Comparison of ENCODE assay signal across 8 cellular contexts in the genomic region with DNA sequence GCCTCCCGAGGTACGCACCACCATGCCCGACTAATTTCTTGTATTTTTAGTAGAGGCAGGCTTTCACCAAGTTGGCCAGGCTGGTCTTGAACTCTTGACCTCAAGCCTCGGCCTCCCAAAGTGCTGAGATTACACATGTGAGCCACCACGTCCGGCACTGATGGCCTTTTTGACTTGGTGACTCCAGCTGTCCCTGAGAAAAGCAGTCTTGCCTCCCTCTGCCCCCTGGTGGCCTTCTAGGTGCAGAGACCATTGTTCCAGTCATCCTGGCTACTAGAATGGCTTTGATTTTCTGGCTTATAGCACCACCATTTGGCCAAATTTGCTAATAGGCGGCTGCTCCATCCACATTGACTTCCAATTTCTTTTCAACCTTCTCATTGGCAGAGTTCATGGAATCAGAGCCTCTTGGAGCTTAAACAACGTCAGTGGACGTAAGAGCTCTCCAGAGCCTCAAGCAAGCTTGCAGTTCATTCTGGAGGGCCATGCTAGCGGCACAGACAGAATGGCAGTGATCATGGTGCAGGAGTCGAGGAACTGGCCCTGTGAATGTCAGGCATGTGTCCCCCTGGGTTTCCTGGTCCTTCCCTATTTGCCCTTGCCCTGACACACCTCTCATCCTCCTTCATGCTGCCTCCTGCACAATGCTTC. TPM values are rescaled to one million over a fixed set of nuclear protein-coding genes. Genes with fewer than 3 reads are reported as not detected.
A peak's percentile ranks its signal among the peaks of the same experiment; 100 is the strongest.
DNase-seq lines count a peak whose midpoint lies in the region; ATAC-seq and TF ChIP-seq lines count a peak whose summit lies in the region.

No MANE protein-coding gene starts in this region.

- no peaks in the 10 kb centered on the region for H3K4me1 ChIP-seq in BE2C
- H3K4me1 ChIP-seq in PC-3 (ENCODE audit: insufficient read depth, low read length), result no peaks in the 10 kb centered on the region

- H3K9me3 Mint-ChIP-seq in naive B cell, result no peaks in the 10 kb centered on the region

- peak overlapping the region in 1 of 8 donors; percentile 41 for H3K4me3 Mint-ChIP-seq in naive B cell

- H3K27ac ChIP-seq in PC-3 (ENCODE audit: low read length), result no peak overlapping the region

- H3F3A ChIP-seq in PC-3 (ENCODE audit: low read length, unreplicated experiment), result no peaks in the 10 kb centered on the region

- H3K4me1 Mint-ChIP-seq in naive B cell, result peaks cover 0 to 1% (median 0%) of the 10 kb centered on the region in 3 donors

- H3K27me3 ChIP-seq in BE2C (peaks cover 5% of the 10 kb centered on the region; the same call in 1 of the 2 replicates), PC-3 (ENCODE audit: low read length) (no peaks in the 10 kb centered on the region)

- peak; percentile 72 for ATAC-seq in GM19463 (IDR thresholded peaks at IDR 0.05; ENCODE audit: unreplicated experiment)
- ATAC-seq in PC-3, result peak; percentile 84
- ATAC-seq in naive B cell (ENCODE audit: low read depth in 2 of 2), result peak; percentile 84 to 97

- no TSS peak for BruUV-seq in PC-3 (replicated peaks; lab: Mats Ljungman, UMichigan)

- H3K9me3 ChIP-seq in BE2C (no peaks in the 10 kb centered on the region), PC-3 (ENCODE audit: low read length) (no peaks in the 10 kb centered on the region)

- peak overlapping the region; percentile 63 for H2AFZ ChIP-seq in PC-3 (ENCODE audit: low read length)

- TF ChIP-seq POLR2A in erythroblast (IDR thresholded peaks at IDR 0.05; ENCODE audit: low read length), result no peak

- intact Hi-C loops in PC-3 (cut with micrococcal nuclease), result loop anchor here (1.0 to 10.0 kb wide), 4 partner anchors 44 to 396 kb away; a partner anchor contains a TSS

- no peaks in the 10 kb centered on the region for H3K79me2 ChIP-seq in PC-3 (ENCODE audit: low read length)

- H3K4me2 ChIP-seq in PC-3 (ENCODE audit: low read length), result peak overlapping the region; percentile 41

- no peaks in the 10 kb centered on the region for H3K9me2 ChIP-seq in PC-3 (replicated peaks; ENCODE audit: low read length)

- DNase-seq in BE2C (peak; percentile 92), Kasumi-1 (lab: John Stamatoyannopoulos, UW) (peak; percentile 90 to 91), PC-3 (peak; percentile 96), activated T-cell treated with anti-CD3 and anti-CD28 coated beads for 1 hour (ENCODE audit: low read depth) (peak; percentile 73), erythroblast (lab: John Stamatoyannopoulos, UW) (peak; percentile 84 to 90), naive B cell (peak; percentile 74)
- DNase-seq in stimulated activated CD8-positive, alpha-beta memory T cell treated with anti-CD3 and anti-CD28 coated beads, Interleukin-7, amount 100 ng/mL, for 4 hours (ENCODE audit: low read depth in 2 of 2), result peak; percentile 65 to 74

- H3K27me3 Mint-ChIP-seq in naive B cell, result peaks cover 35 to 59% (median 56%) of the 10 kb centered on the region in 3 donors

- CTCF ChIA-PET in PC-3 (lab: Charles Lee), result interaction anchor here (0.6 to 2.8 kb wide), 29 partner anchors 8 to 861 kb away, joined by 3 to 68 read pairs (median 4); a partner anchor contains a TSS

- TF ChIP-seq CTCF in BE2C (IDR thresholded peaks at IDR 0.05; ENCODE audit: low read depth, low read length), result peak; percentile 100
- TF ChIP-seq CTCF in PC-3 (conservative IDR thresholded peaks at IDR 0.05; ENCODE audit: low read depth, low read length), result peak; percentile 99

- no peaks in the 10 kb centered on the region for H3K36me3 ChIP-seq in BE2C
- no peaks in the 10 kb centered on the region for H3K36me3 ChIP-seq in PC-3 (ENCODE audit: low read depth, low read length)

- no peak overlapping the region for H3K9ac ChIP-seq in PC-3 (ENCODE audit: low read length)

- POLR2A ChIA-PET in PC-3 (lab: Charles Lee; ENCODE audit: unreplicated experiment), result interaction anchor here (0.5 to 0.8 kb wide), 6 partner anchors 53 to 484 kb away, joined by 3 to 7 read pairs (median 4); a partner anchor contains a TSS

- H3K4me3 ChIP-seq in BE2C (ENCODE audit: low read depth, low read length) (no peak overlapping the region), PC-3 (ENCODE audit: low read length) (no peak overlapping the region)

- H3K36me3 Mint-ChIP-seq in naive B cell, result no peaks in the 10 kb centered on the region

- no peaks in the 10 kb centered on the region for H4K20me1 ChIP-seq in PC-3 (ENCODE audit: low read length)

- H3K27ac Mint-ChIP-seq in naive B cell, result peak overlapping the region in 1 of 6 donors; percentile 40

RNA-seq across cellular contexts. Expression of a gene that starts 25.4 kb away (rescaled TPM):
- 173 TPM for polyA plus RNA-seq in BE2C (2012; ENCODE audit: insufficient read depth, insufficient read length, low read depth)
- 424 and 434 TPM in 2 replicates for total RNA-seq in PC-3 (2014; rRNA removed)
- polyA plus RNA-seq in naive B cell (ENCODE audit: low read depth in 6 of 6), result 100 to 1,000 TPM in 2 of 6 donors, 10 to 100 TPM in 4; 69.1 to 104 (median 87.0) TPM

RNA-seq across cellular contexts. Expression of a gene that starts 32.0 kb away (rescaled TPM):
- polyA plus RNA-seq in BE2C (2012; ENCODE audit: insufficient read depth, insufficient read length, low read depth), result 3.5 TPM
- 1,461 and 1,545 TPM in 2 replicates for total RNA-seq in PC-3 (2014; rRNA removed)
- polyA plus RNA-seq in naive B cell (ENCODE audit: low read depth in 6 of 6), result 10 to 100 TPM in 1 of 6 donors, 1 to 10 TPM in 5; 4.9 to 10.0 (median 8.5) TPM
